In genomic region chr13:48181482-48182145, GRCh38 we compare ENCODE assay signal across 22 cellular contexts. TPM values are rescaled to one million over a fixed set of nuclear protein-coding genes. Genes with fewer than 3 reads are reported as not detected.
DNase-seq lines count a peak whose midpoint lies in the region; ATAC-seq and TF ChIP-seq lines count a peak whose summit lies in the region.
"Had no signal": no experiment of that assay in that cellular context is flagged by ENCODE, and none has a peak within 500 bp of the region (broad histone marks: within the 10 kb centered on the region; RNA-seq: fewer than 3 reads in every experiment).

No MANE protein-coding gene starts in this region.

- TF ChIP-seq CTCF in foreskin keratinocyte (conservative IDR thresholded peaks at IDR 0.05): no peak

- DNase-seq in NCI-H82 (lab: John Stamatoyannopoulos, UW) (peak; percentile 33), NCI-H82 treated with DMSO at 0.1 percent for 48 hours (lab: John Stamatoyannopoulos, UW; ENCODE audit: unreplicated experiment) (no peak), MV-4-11 (lab: John Stamatoyannopoulos, UW) (peak; percentile 79), foreskin keratinocyte (no peak), NCI-H526 (lab: John Stamatoyannopoulos, UW) (no peak), DMS79 (lab: John Stamatoyannopoulos, UW) (no peak)
- DNase-seq: effector CD8-positive, alpha-beta T cell; EL; hypothalamus; KBM-7; NCI-H1694 treated with DMSO at 0.1 percent for 48 hours; NCI-H774; occipital lobe; stimulated activated CD4-positive, alpha-beta T cell treated with anti-CD3 and anti-CD28 coated beads, Interleukin-4, amount 100 ng/mL, for 1 hour; stimulated activated naive CD8-positive, alpha-beta T cell treated with anti-CD3 and anti-CD28 coated beads, Interleukin-15, amount 100 ng/mL, for 72 hours; T-helper 17 cell had no signal

- H3K4me3 Mint-ChIP-seq in stimulated activated memory B cell treated with anti-CD40 and anti-IgM and Interleukin-4, amounts not matched to agents 10 μg/mL and 1 μg/mL and 100 μg/mL, for 72 hours: peak overlapping the region; percentile 6
- H3K4me3 Mint-ChIP-seq: stimulated activated naive CD8-positive, alpha-beta T cell treated with anti-CD3 and anti-CD28 coated beads, Interleukin-15, amount 100 ng/mL, for 72 hours; T-helper 17 cell had no signal

- ATAC-seq in foreskin keratinocyte: peak; percentile 35
- ATAC-seq in stimulated activated memory B cell treated with anti-CD40 and anti-IgM and Interleukin-4, amounts not matched to agents 10 μg/mL and 1 μg/mL and 100 μg/mL, for 72 hours: peak; percentile 76
- ATAC-seq in HG02610 (IDR thresholded peaks at IDR 0.05; ENCODE audit: unreplicated experiment): no peak
- ATAC-seq: activated naive CD4-positive, alpha-beta T cell treated with anti-CD3 and anti-CD28 coated beads, Interleukin-2, amount 50 U/mL, for 72 hours; stimulated activated naive CD8-positive, alpha-beta T cell treated with anti-CD3 and anti-CD28 coated beads, Interleukin-15, amount 100 ng/mL, for 72 hours; T-helper 17 cell had no signal

- no peak overlapping the region for H3K27ac ChIP-seq in foreskin keratinocyte
- H3K27ac ChIP-seq: 22Rv1, tibial nerve had no signal

- H3K4me1 ChIP-seq in foreskin keratinocyte: no peaks in the 10 kb centered on the region

- H3K27me3 Mint-ChIP-seq in stimulated activated memory B cell treated with anti-CD40 and anti-IgM and Interleukin-4, amounts not matched to agents 10 μg/mL and 1 μg/mL and 100 μg/mL, for 72 hours: no peaks in the 10 kb centered on the region
- H3K27me3 Mint-ChIP-seq: stimulated activated naive CD8-positive, alpha-beta T cell treated with anti-CD3 and anti-CD28 coated beads, Interleukin-15, amount 100 ng/mL, for 72 hours; T-helper 17 cell had no signal

- H3K9me3 Mint-ChIP-seq in stimulated activated memory B cell treated with anti-CD40 and anti-IgM and Interleukin-4, amounts not matched to agents 10 μg/mL and 1 μg/mL and 100 μg/mL, for 72 hours: no peaks in the 10 kb centered on the region
- H3K9me3 Mint-ChIP-seq: activated naive CD4-positive, alpha-beta T cell treated with anti-CD3 and anti-CD28 coated beads, Interleukin-2, amount 50 U/mL, for 72 hours; stimulated activated naive CD8-positive, alpha-beta T cell treated with anti-CD3 and anti-CD28 coated beads, Interleukin-15, amount 100 ng/mL, for 72 hours had no signal

- H3K36me3 Mint-ChIP-seq in stimulated activated memory B cell treated with anti-CD40 and anti-IgM and Interleukin-4, amounts not matched to agents 10 μg/mL and 1 μg/mL and 100 μg/mL, for 72 hours: no peaks in the 10 kb centered on the region
- H3K36me3 Mint-ChIP-seq: activated naive CD4-positive, alpha-beta T cell treated with anti-CD3 and anti-CD28 coated beads, Interleukin-2, amount 50 U/mL, for 72 hours had no signal

- H3K27me3 ChIP-seq in foreskin keratinocyte: no peaks in the 10 kb centered on the region
- H3K27me3 ChIP-seq: Peyer's patch, tibial nerve had no signal

- H3K27ac Mint-ChIP-seq in stimulated activated memory B cell treated with anti-CD40 and anti-IgM and Interleukin-4, amounts not matched to agents 10 μg/mL and 1 μg/mL and 100 μg/mL, for 72 hours: no peak overlapping the region
- H3K27ac Mint-ChIP-seq: activated naive CD4-positive, alpha-beta T cell treated with anti-CD3 and anti-CD28 coated beads, Interleukin-2, amount 50 U/mL, for 72 hours; stimulated activated naive CD8-positive, alpha-beta T cell treated with anti-CD3 and anti-CD28 coated beads, Interleukin-15, amount 100 ng/mL, for 72 hours; T-helper 17 cell had no signal

- H3K4me1 Mint-ChIP-seq in stimulated activated memory B cell treated with anti-CD40 and anti-IgM and Interleukin-4, amounts not matched to agents 10 μg/mL and 1 μg/mL and 100 μg/mL, for 72 hours: peaks cover 40% of the 10 kb centered on the region

RNA-seq across cellular contexts. Expression of gene ITM2B, which starts 51.4 kb away (rescaled TPM):
- 211 and 221 TPM in 2 replicates for total RNA-seq in foreskin keratinocyte
- 252 and 272 TPM in 2 replicates for polyA plus RNA-seq in foreskin keratinocyte

Comparison
In these comparisons a context has a peak if more than half of its experiments do, and no peak if none do; other contexts are left out.
1. DNase-seq: peak in NCI-H82 (single experiment) and MV-4-11 (single experiment); none in NCI-H82 treated with DMSO at 0.1 percent for 48 hours (single experiment), foreskin keratinocyte (0 of 2), NCI-H526 (0 of 2) and DMS79 (single experiment).